Comparison of ENCODE assay signal across 17 cellular contexts in the genomic region with DNA sequence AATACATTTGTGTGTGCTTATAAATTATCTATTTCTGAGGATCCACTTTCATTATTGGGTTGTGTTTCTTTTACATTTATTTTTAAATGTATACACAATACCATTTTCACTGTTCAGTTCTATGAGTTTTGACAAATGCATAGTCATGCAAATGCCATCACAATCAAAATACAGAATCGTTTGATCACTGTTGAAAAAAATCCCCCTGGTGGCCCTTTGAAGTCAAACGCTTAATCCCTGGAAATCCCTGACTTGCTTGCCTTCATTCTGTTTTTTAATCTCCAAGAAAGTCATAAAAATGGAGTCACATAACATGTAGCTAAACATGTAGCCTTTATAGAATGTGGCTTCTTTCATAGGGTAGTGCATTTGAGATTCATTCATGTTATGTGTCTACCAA.
DNase-seq lines count a peak whose midpoint lies in the region; ATAC-seq, FAIRE-seq and TF ChIP-seq lines count a peak whose summit lies in the region.
"Had no signal": no experiment of that assay in that cellular context is flagged by ENCODE, and none has a peak within 500 bp of the region (broad histone marks: within the 10 kb centered on the region; RNA-seq: fewer than 3 reads in every experiment).

No MANE protein-coding gene starts in this region.

- ATAC-seq in activated T-cell treated with anti-CD3 and anti-CD28 coated beads, Interleukin-2, amount 50 U/mL, for 72 hours (replicated peaks in 1 of 2) = no peak
- ATAC-seq: natural killer cell treated with Interleukin-12 subunit alpha and Interleukin-12 subunit beta and Interleukin-15 and Interleukin-18, amount 100 ng/mL, for 72 hours had no signal

- H3K36me3 ChIP-seq in KMS-11 (ENCODE audit: insufficient read depth) = no peaks in the 10 kb centered on the region
- no peaks in the 10 kb centered on the region for H3K36me3 ChIP-seq in PC-9 (ENCODE audit: low read depth)
- H3K36me3 ChIP-seq in iPS-18a (ENCODE audit: control insufficient read depth, low read depth, low read length) = no peaks in the 10 kb centered on the region
- no peaks in the 10 kb centered on the region for H3K36me3 ChIP-seq in small intestine (ENCODE audit: control insufficient read depth in 2 of 2, insufficient read depth in 2 of 2, low read length in 2 of 2)

- H4K20me1 ChIP-seq in KMS-11 (ENCODE audit: insufficient read depth) (no peaks in the 10 kb centered on the region), PC-9 (ENCODE audit: insufficient read depth) (no peaks in the 10 kb centered on the region)

- no peaks in the 10 kb centered on the region for H3K4me1 Mint-ChIP-seq in Calu3 (ENCODE audit: low read depth, unreplicated experiment)
- H3K4me1 Mint-ChIP-seq in activated T-cell treated with anti-CD3 and anti-CD28 coated beads, Interleukin-2, amount 50 U/mL, for 72 hours (ENCODE audit: low read depth) = no peaks in the 10 kb centered on the region
- H3K4me1 Mint-ChIP-seq: immature natural killer cell had no signal

- H3K79me2 ChIP-seq in KMS-11 (ENCODE audit: insufficient read depth, low read depth) (no peaks in the 10 kb centered on the region), PC-9 (ENCODE audit: low read depth) (no peaks in the 10 kb centered on the region)

- no peak for DNase-seq in Calu3
- DNase-seq in PC-9 = no peak
- DNase-seq in GM10266 (ENCODE audit: extremely low spot score) = no peak
- DNase-seq in activated T-cell treated with anti-CD3 and anti-CD28 coated beads, Interleukin-2, amount 50 U/mL, for 72 hours = no peak
- no peak for DNase-seq in small intestine
- DNase-seq: activated T-cell treated with anti-CD3 and anti-CD28 coated beads, Interleukin-2, amount 50 U/mL, for 24 hours; AML-193; caudate nucleus; effector memory CD4-positive, alpha-beta T cell; immature natural killer cell; NCI-H187 treated with DMSO at 0.1 percent for 48 hours; T1000 had no signal

- no peaks in the 10 kb centered on the region for H3K27me3 Mint-ChIP-seq in Calu3 (ENCODE audit: unreplicated experiment)
- peaks cover 16% of the 10 kb centered on the region for H3K27me3 Mint-ChIP-seq in activated T-cell treated with anti-CD3 and anti-CD28 coated beads, Interleukin-2, amount 50 U/mL, for 72 hours (ENCODE audit: low read depth)

- no peak overlapping the region for H3K27ac ChIP-seq in KMS-11
- H3K27ac ChIP-seq in PC-9 = no peak overlapping the region
- no peak overlapping the region for H3K27ac ChIP-seq in iPS-18a (ENCODE audit: low read length)
- no peak overlapping the region for H3K27ac ChIP-seq in small intestine (ENCODE audit: low read depth in 1 of 2, low read length in 1 of 2)
- H3K27ac ChIP-seq: HL-60 had no signal

- 10 to 22% (median 14%) methylated on average over 2 of the region's 2 CpGs for WGBS in small intestine, 3 donors

- no peaks in the 10 kb centered on the region for H3K36me3 Mint-ChIP-seq in Calu3 (ENCODE audit: insufficient read depth, unreplicated experiment)
- H3K36me3 Mint-ChIP-seq in activated T-cell treated with anti-CD3 and anti-CD28 coated beads, Interleukin-2, amount 50 U/mL, for 72 hours (ENCODE audit: insufficient read depth in 2 of 2) = peaks cover 0 to 1% of the 10 kb centered on the region in 2 donors
- H3K36me3 Mint-ChIP-seq: immature natural killer cell; natural killer cell treated with Interleukin-12 subunit alpha and Interleukin-12 subunit beta and Interleukin-15 and Interleukin-18, amount 100 ng/mL, for 72 hours had no signal

- no peaks in the 10 kb centered on the region for H3F3A ChIP-seq in PC-9 (ENCODE audit: insufficient read depth, low read depth)

- H3K9ac ChIP-seq in KMS-11 (no peak overlapping the region), iPS-18a (ENCODE audit: low read length) (no peak overlapping the region)

- H3K4me3 ChIP-seq in KMS-11 (IDR thresholded peaks at IDR 0.05; ENCODE audit: insufficient read depth, low read depth, low read length) (no peak overlapping the region), PC-9 (no peak overlapping the region), iPS-18a (ENCODE audit: low read length) (peak overlapping the region; percentile 76), small intestine (ENCODE audit: low read depth in 1 of 2, low read length in 2 of 2) (no peak overlapping the region)
- H3K4me3 ChIP-seq: lung had no signal

- peak; percentile 29 for TF ChIP-seq CTCF in Calu3 (IDR thresholded peaks at IDR 0.05; ENCODE audit: unreplicated experiment)
- peak; percentile 38; the same call in 1 of the 2 replicates for TF ChIP-seq CTCF in KMS-11 (conservative IDR thresholded peaks at IDR 0.05; ENCODE audit: low read depth, low read length)
- peak; percentile 39 for TF ChIP-seq CTCF in PC-9 (conservative IDR thresholded peaks at IDR 0.05)
- no peak for TF ChIP-seq CTCF in GM10266 (IDR thresholded peaks at IDR 0.05; ENCODE audit: control insufficient read depth, insufficient read depth, low read depth, missing control alignments)

- peaks cover 16% of the 10 kb centered on the region for H3K9me3 Mint-ChIP-seq in Calu3 (ENCODE audit: low read depth, unreplicated experiment)
- peaks cover 0 to 1% of the 10 kb centered on the region in 2 donors for H3K9me3 Mint-ChIP-seq in activated T-cell treated with anti-CD3 and anti-CD28 coated beads, Interleukin-2, amount 50 U/mL, for 72 hours
- H3K9me3 Mint-ChIP-seq: natural killer cell treated with Interleukin-12 subunit alpha and Interleukin-12 subunit beta and Interleukin-15 and Interleukin-18, amount 100 ng/mL, for 72 hours had no signal

- no TSS peak for BruUV-seq in Calu3 (replicated peaks; lab: Mats Ljungman, UMichigan)
- BruUV-seq in PC-9 (replicated peaks; lab: Mats Ljungman, UMichigan) = no TSS peak

- no peak overlapping the region for H3K27ac Mint-ChIP-seq in Calu3 (ENCODE audit: unreplicated experiment)
- H3K27ac Mint-ChIP-seq in activated T-cell treated with anti-CD3 and anti-CD28 coated beads, Interleukin-2, amount 50 U/mL, for 72 hours = no peak overlapping the region
- H3K27ac Mint-ChIP-seq: activated T-cell treated with anti-CD3 and anti-CD28 coated beads, Interleukin-2, amount 50 U/mL, for 24 hours; immature natural killer cell; natural killer cell treated with Interleukin-12 subunit alpha and Interleukin-12 subunit beta and Interleukin-15 and Interleukin-18, amount 100 ng/mL, for 72 hours had no signal

- CTCF ChIA-PET in Calu3 (lab: Charles Lee) (no interaction called here), PC-9 (lab: Charles Lee) (no interaction called here)

- H3K9me3 ChIP-seq in PC-9 (ENCODE audit: insufficient read depth, low read depth) (no peaks in the 10 kb centered on the region), iPS-18a (ENCODE audit: control insufficient read depth, low read depth, low read length) (no peaks in the 10 kb centered on the region), small intestine (ENCODE audit: control insufficient read depth, low read depth) (no peaks in the 10 kb centered on the region)

- H3K4me3 Mint-ChIP-seq in Calu3 (ENCODE audit: low read depth, unreplicated experiment) = no peak overlapping the region
- no peak overlapping the region for H3K4me3 Mint-ChIP-seq in activated T-cell treated with anti-CD3 and anti-CD28 coated beads, Interleukin-2, amount 50 U/mL, for 72 hours
- H3K4me3 Mint-ChIP-seq: activated T-cell treated with anti-CD3 and anti-CD28 coated beads, Interleukin-2, amount 50 U/mL, for 24 hours; immature natural killer cell; natural killer cell treated with Interleukin-12 subunit alpha and Interleukin-12 subunit beta and Interleukin-15 and Interleukin-18, amount 100 ng/mL, for 72 hours had no signal

- H3K4me1 ChIP-seq in KMS-11 (ENCODE audit: low read depth, poor library complexity, severe bottlenecking) (peaks cover 11% of the 10 kb centered on the region), PC-9 (replicated peaks; ENCODE audit: insufficient read depth) (no peaks in the 10 kb centered on the region), iPS-18a (ENCODE audit: control insufficient read depth, low read depth, low read length) (peaks cover 15% of the 10 kb centered on the region), small intestine (ENCODE audit: control insufficient read depth in 2 of 2, insufficient read depth in 1 of 2, low read depth in 1 of 2, low read length in 1 of 2) (no peaks in the 10 kb centered on the region)

- H2AFZ ChIP-seq in KMS-11 (ENCODE audit: low read depth) (no peak overlapping the region), PC-9 (no peak overlapping the region)

- H3K27me3 ChIP-seq in KMS-11 (ENCODE audit: insufficient read depth, low read depth) (no peaks in the 10 kb centered on the region), PC-9 (ENCODE audit: insufficient read depth, low read depth) (no peaks in the 10 kb centered on the region; the same call in 1 of the 2 replicates), iPS-18a (ENCODE audit: control insufficient read depth, insufficient read depth, low read length) (no peaks in the 10 kb centered on the region), small intestine (ENCODE audit: control insufficient read depth in 2 of 2, insufficient read depth in 2 of 2, low read length in 2 of 2) (no peaks in the 10 kb centered on the region)

- intact Hi-C loops in Calu3 (cut with micrococcal nuclease; ENCODE audit: unreplicated experiment) = no loop called here
- intact Hi-C loops in PC-9 (cut with micrococcal nuclease; ENCODE audit: unreplicated experiment) = no loop called here

- POLR2A ChIA-PET in PC-9 (lab: Charles Lee; ENCODE audit: unreplicated experiment) = no interaction called here

- FAIRE-seq in small intestine (lab: Jason Lieb, UNC) = no peak

- H3K4me2 ChIP-seq in KMS-11 (no peak overlapping the region), PC-9 (no peak overlapping the region)

- H3K9me2 ChIP-seq in PC-9 (ENCODE audit: insufficient read depth) = no peaks in the 10 kb centered on the region
